ENCODE assay signal across 8 cellular contexts in genomic region chr5:33441241-33441844, GRCh38. TPM values are rescaled to one million over a fixed set of nuclear protein-coding genes. Genes with fewer than 3 reads are reported as not detected.
DNase-seq lines count a peak whose midpoint lies in the region; ATAC-seq and TF ChIP-seq lines count a peak whose summit lies in the region.

No MANE protein-coding gene starts in this region.

- peak; percentile 32 for DNase-seq in NK-92 treated with Interleukin-12 subunit alpha and Interleukin-12 subunit beta, amount 100 ng/mL, for 24 hours (lab: John Stamatoyannopoulos, UW)
- no peak for DNase-seq in NK-92 (lab: John Stamatoyannopoulos, UW; ENCODE audit: unreplicated experiment)
- peak in 2 of 3 donors; percentile 37 to 48 for DNase-seq in Peyer's patch
- peak; percentile 52 for DNase-seq in adipocyte (ENCODE audit: low read depth)
- no peak for DNase-seq in iPS DF 6.9 (ENCODE audit: low read depth, low spot score)
- DNase-seq in stimulated activated CD4-positive, alpha-beta T cell treated with anti-CD3 and anti-CD28 coated beads, Interleukin-1b, Interleukin-23, amount 100 ng/mL, for 48 hours = peak; percentile 14
- DNase-seq in AG08395 (ENCODE audit: low spot score) = no peak

- no peak for TF ChIP-seq POLR2A in Peyer's patch (IDR thresholded peaks at IDR 0.05)

- H3K4me1 ChIP-seq in Peyer's patch = peaks cover 0 to 27% (median 5%) of the 10 kb centered on the region in 4 donors
- H3K4me1 ChIP-seq in adipocyte (ENCODE audit: control insufficient read depth, insufficient read depth, low read length) = peaks cover 35% of the 10 kb centered on the region
- no peaks in the 10 kb centered on the region for H3K4me1 ChIP-seq in iPS DF 6.9 (ENCODE audit: control insufficient read depth, insufficient read depth, low read length)

- H3K36me3 ChIP-seq in Peyer's patch (peaks cover 0 to 13% (median 0%) of the 10 kb centered on the region in 3 donors), adipocyte (ENCODE audit: control insufficient read depth, insufficient read depth, low read length, severe bottlenecking) (peaks cover 17% of the 10 kb centered on the region), iPS DF 6.9 (ENCODE audit: control insufficient read depth, insufficient read depth, low read length) (peaks cover 6% of the 10 kb centered on the region; the same call in 1 of the 2 replicates)

- H3K4me3 ChIP-seq in Peyer's patch (peak overlapping the region; percentile 66 to 93 (median 72)), adipocyte (ENCODE audit: low read length) (peak overlapping the region; percentile 95), iPS DF 6.9 (ENCODE audit: low read length) (peak overlapping the region; percentile 69; the same call in 1 of the 2 replicates)

- ATAC-seq in HG03460 (IDR thresholded peaks at IDR 0.05; ENCODE audit: unreplicated experiment) = peak; percentile 27

- H3K27ac ChIP-seq in Peyer's patch (peak overlapping the region; percentile 84 to 96 (median 87)), iPS DF 6.9 (ENCODE audit: low read length) (no peak overlapping the region)

- H3K9me3 ChIP-seq in Peyer's patch = no peaks in the 10 kb centered on the region
- H3K9me3 ChIP-seq in adipocyte (ENCODE audit: control insufficient read depth, low read length) = no peaks in the 10 kb centered on the region
- no peaks in the 10 kb centered on the region for H3K9me3 ChIP-seq in iPS DF 6.9 (ENCODE audit: control insufficient read depth, insufficient read depth, low read length)

- no peaks in the 10 kb centered on the region for H3K27me3 ChIP-seq in Peyer's patch
- no peaks in the 10 kb centered on the region for H3K27me3 ChIP-seq in adipocyte (replicated peaks; ENCODE audit: control insufficient read depth, insufficient read depth, low read length)
- no peaks in the 10 kb centered on the region for H3K27me3 ChIP-seq in iPS DF 6.9 (ENCODE audit: control insufficient read depth, insufficient read depth, low read length)

- peak overlapping the region; percentile 98 for H3K9ac ChIP-seq in adipocyte (ENCODE audit: low read length)

- no peak for TF ChIP-seq CTCF in Peyer's patch (IDR thresholded peaks at IDR 0.05)

- no CpG with 5 or more reads among the region's 16 CpGs for WGBS in iPS DF 6.9 (ENCODE audit: insufficient coverage, insufficient read length)

RNA-seq across cellular contexts. Expression of gene TARS1, which starts 0.6 kb away (rescaled TPM):
- 100 to 1,000 TPM in 1 of 4 donors, 10 to 100 TPM in 3; 29.7 to 123 (median 66.6) TPM for total RNA-seq in Peyer's patch

Comparison
In these comparisons a context has a peak if more than half of its experiments do, and no peak if none do; other contexts are left out.
1. DNase-seq: peak in NK-92 treated with Interleukin-12 subunit alpha and Interleukin-12 subunit beta, amount 100 ng/mL, for 24 hours (single experiment), Peyer's patch (2 of 3), adipocyte (single experiment) and stimulated activated CD4-positive, alpha-beta T cell treated with anti-CD3 and anti-CD28 coated beads, Interleukin-1b, Interleukin-23, amount 100 ng/mL, for 48 hours (single experiment); none in NK-92 (single experiment), iPS DF 6.9 (single experiment) and AG08395 (single experiment).
2. Peak in every context shown above with its lines, with median percentiles within 50 percentile points of each other: H3K4me3 ChIP-seq.